In genomic region chr5:150146862-150147579, GRCh38 we compare ENCODE assay signal across 14 cellular contexts. TPM values are rescaled to one million over a fixed set of nuclear protein-coding genes. Genes with fewer than 3 reads are reported as not detected.
DNase-seq lines count a peak whose midpoint lies in the region; ATAC-seq and TF ChIP-seq lines count a peak whose summit lies in the region.
"Had no signal": no experiment of that assay in that cellular context is flagged by ENCODE, and none has a peak within 500 bp of the region (broad histone marks: within the 10 kb centered on the region; RNA-seq: fewer than 3 reads in every experiment).

No MANE protein-coding gene starts in this region.

- H3K4me1 Mint-ChIP-seq in osteocyte (ENCODE audit: unreplicated experiment): peaks cover 92% of the 10 kb centered on the region

- ATAC-seq in SK-N-SH treated with all-trans-retinoic acid at 6 μM for 48 hours (no peak), gastroesophageal sphincter (no peak)
- ATAC-seq: activated T-cell treated with anti-CD3 and anti-CD28 coated beads, Interleukin-2, amount 50 U/mL, for 72 hours; effector memory CD8-positive, alpha-beta T cell had no signal

- H3K9ac ChIP-seq in SK-N-SH: no peak overlapping the region

- no peak overlapping the region for H3K4me3 ChIP-seq in SK-N-SH (ENCODE audit: low read depth in 2 of 2, low read length in 1 of 2)
- peak overlapping the region in 1 of 2 donors; percentile 25 for H3K4me3 ChIP-seq in gastroesophageal sphincter
- H3K4me3 ChIP-seq in transverse colon: no peak overlapping the region

- no peaks in the 10 kb centered on the region for H3K27me3 Mint-ChIP-seq in osteocyte (ENCODE audit: unreplicated experiment)

- H4K20me1 ChIP-seq in SK-N-SH (ENCODE audit: insufficient read depth): peaks cover 16% of the 10 kb centered on the region

- no peak overlapping the region; the same call in 1 of the 2 replicates for H3K4me2 ChIP-seq in SK-N-SH

- CTCF ChIA-PET in SK-N-SH (lab: Yijun Ruan, JAX): interaction anchor here (0.8 to 1.2 kb wide), 2 partner anchors 9 to 11 kb away, joined by 3 read pairs; no protein-coding TSS in a partner anchor

- peaks cover 0 to 7% of the 10 kb centered on the region in 2 experiments for H3K36me3 ChIP-seq in SK-N-SH (replicated peaks in 1 of 2; ENCODE audit: control insufficient read depth in 1 of 2, insufficient read depth in 2 of 2, low read length in 1 of 2)
- H3K36me3 ChIP-seq in gastroesophageal sphincter: peaks cover 0 to 11% of the 10 kb centered on the region in 2 donors
- no peaks in the 10 kb centered on the region for H3K36me3 ChIP-seq in transverse colon

- POLR2A ChIA-PET in SK-N-SH (lab: Yijun Ruan, JAX): no interaction called here

- intact Hi-C loops in transverse colon (cut with DNase I; ENCODE audit: low total_unique reads): no loop called here

- peak overlapping the region; percentile 51 for H3K4me3 Mint-ChIP-seq in osteocyte (ENCODE audit: unreplicated experiment)
- H3K4me3 Mint-ChIP-seq: activated T-cell treated with anti-CD3 and anti-CD28 coated beads, Interleukin-2, amount 50 U/mL, for 72 hours; effector memory CD8-positive, alpha-beta T cell had no signal

- TF ChIP-seq EP300 in SK-N-SH (IDR thresholded peaks at IDR 0.05; ENCODE audit: borderline replicate concordance in 1 of 2, low read depth in 1 of 2, low read length in 1 of 2) (no peak), gastroesophageal sphincter (IDR thresholded peaks at IDR 0.05) (no peak), transverse colon (IDR thresholded peaks at IDR 0.05; ENCODE audit: low read depth) (no peak)

- H3F3A ChIP-seq in SK-N-SH (replicated peaks; ENCODE audit: insufficient read depth): peaks cover 33% of the 10 kb centered on the region

- peak overlapping the region in 1 of 2 experiments; percentile 64; a peak in 2 of 4 replicates for H3K27ac ChIP-seq in SK-N-SH (ENCODE audit: low read depth in 2 of 2, low read length in 1 of 2)
- H3K27ac ChIP-seq in gastroesophageal sphincter: peak overlapping the region in 3 of 4 donors; percentile 65 to 90 (median 83)
- peak overlapping the region; percentile 29 to 89 (median 84) for H3K27ac ChIP-seq in transverse colon

- TF ChIP-seq POLR2A in gastroesophageal sphincter (IDR thresholded peaks at IDR 0.05) (no peak), transverse colon (IDR thresholded peaks at IDR 0.05) (no peak)

- H2AFZ ChIP-seq in SK-N-SH (ENCODE audit: low read depth): no peak overlapping the region

- peaks cover 35% of the 10 kb centered on the region for H3K36me3 Mint-ChIP-seq in osteocyte (ENCODE audit: unreplicated experiment)

- no peaks in the 10 kb centered on the region for H3K9me3 Mint-ChIP-seq in osteocyte (ENCODE audit: unreplicated experiment)
- H3K9me3 Mint-ChIP-seq: activated T-cell treated with anti-CD3 and anti-CD28 coated beads, Interleukin-2, amount 50 U/mL, for 72 hours; effector memory CD8-positive, alpha-beta T cell had no signal

- no peak; the same call in 1 of the 2 replicates for TF ChIP-seq RAD21 in SK-N-SH (IDR thresholded peaks at IDR 0.05; ENCODE audit: low read length)

- H3K79me2 ChIP-seq in SK-N-SH (ENCODE audit: insufficient read depth): peaks cover 74% of the 10 kb centered on the region

- no peak for TF ChIP-seq CTCF in SK-N-SH (IDR thresholded peaks at IDR 0.05)
- TF ChIP-seq CTCF in gastroesophageal sphincter (IDR thresholded peaks at IDR 0.05): no peak
- TF ChIP-seq CTCF in osteocyte (IDR thresholded peaks at IDR 0.05): no peak
- no peak for TF ChIP-seq CTCF in transverse colon (IDR thresholded peaks at IDR 0.05)

- in situ Hi-C loops in transverse colon (cut with MboI; ENCODE audit: low pct_ligation_motif_present in 1 of 4, low pct_unique_long_range_greater_than_20kb in 1 of 4, low sequenced_read_pairs in 3 of 4): loop anchor here in 2 of 4 donors (25.0 kb wide), 1 partner anchor 290 kb away; the partner anchor contains the start of gene RPS14 (in 2 of the 2)

- peak overlapping the region; percentile 88 for H3K27ac Mint-ChIP-seq in osteocyte (ENCODE audit: unreplicated experiment)
- H3K27ac Mint-ChIP-seq: activated T-cell treated with anti-CD3 and anti-CD28 coated beads, Interleukin-2, amount 50 U/mL, for 72 hours; effector memory CD8-positive, alpha-beta T cell had no signal

- H3K9me3 ChIP-seq in SK-N-SH: no peaks in the 10 kb centered on the region
- no peaks in the 10 kb centered on the region for H3K9me3 ChIP-seq in gastroesophageal sphincter
- H3K9me3 ChIP-seq in transverse colon: no peaks in the 10 kb centered on the region

- DNase-seq in SK-N-SH: peak; percentile 70
- DNase-seq in osteocyte (ENCODE audit: extremely low spot score, unreplicated experiment): no peak
- no peak for DNase-seq in transverse colon
- DNase-seq in activated CD4-positive, alpha-beta T cell treated with anti-CD3 and anti-CD28 coated beads for 4 hours: no peak
- DNase-seq in activated T-cell treated with anti-CD3 and anti-CD28 coated beads for 4 hours: no peak
- DNase-seq in Kasumi-1 (lab: John Stamatoyannopoulos, UW): no peak
- DNase-seq: activated T-cell treated with anti-CD3 and anti-CD28 coated beads, Interleukin-2, amount 50 U/mL, for 72 hours; effector memory CD8-positive, alpha-beta T cell; KG1; NCI-H1930 had no signal

- 69% methylated on average over 7 of the region's 14 CpGs for WGBS in SK-N-SH (ENCODE audit: low lambda C conversion rate)
- 69% methylated on average over 3 of the region's 14 CpGs; no CpG with 5 or more reads in 1 of the 2 donors for WGBS in gastroesophageal sphincter (ENCODE audit: low coverage in 1 of 2), 2 donors
- 83 to 87% methylated on average over 2 to 14 of the region's 14 CpGs for WGBS in transverse colon (ENCODE audit: low coverage in 1 of 2), 2 donors

- H3K4me1 ChIP-seq in SK-N-SH (ENCODE audit: control insufficient read depth in 1 of 2, insufficient read depth in 2 of 2, low read depth in 1 of 2, low read length in 1 of 2) (peaks cover 34 to 79% of the 10 kb centered on the region in 2 experiments), gastroesophageal sphincter (peaks cover 7 to 100% (median 50%) of the 10 kb centered on the region in 3 donors), transverse colon (peaks cover 5 to 32% (median 23%) of the 10 kb centered on the region in 4 donors)

- H3K27me3 ChIP-seq in SK-N-SH (ENCODE audit: insufficient read depth): no peaks in the 10 kb centered on the region
- no peaks in the 10 kb centered on the region for H3K27me3 ChIP-seq in gastroesophageal sphincter
- H3K27me3 ChIP-seq in transverse colon: no peaks in the 10 kb centered on the region

- no peaks in the 10 kb centered on the region for H3K9me2 ChIP-seq in SK-N-SH

TF ChIP-seq in SK-N-SH, 30 proteins besides CTCF, POLR2A, EP300 and RAD21:
- peak; percentile 35 for TF ChIP-seq CHD2 (IDR thresholded peaks at IDR 0.05; ENCODE audit: low read length, partially characterized antibody)
- TF ChIP-seq NRF1 (IDR thresholded peaks at IDR 0.05; ENCODE audit: low read depth, low read length): no peak

TF ChIP-seq in SK-N-SH treated with all-trans-retinoic acid at 6 μM for 48 hours, 23 proteins besides CTCF, POLR2A, EP300 and RAD21:
- TF ChIP-seq GLIS3 (CRISPR knock-in tag; IDR thresholded peaks at IDR 0.05) (no peak), POU6F1 (CRISPR knock-in tag; IDR thresholded peaks at IDR 0.05; ENCODE audit: borderline replicate concordance, low read depth) (no peak)

RNA-seq across cellular contexts. Expression of gene PDGFRB, which starts 8.6 kb away (rescaled TPM):
- polyA plus RNA-seq in SK-N-SH (2012; rRNA removed): 25.9 and 32.1 TPM in 2 replicates
- 13.2 and 19.7 TPM in 2 replicates for polyA plus RNA-seq in SK-N-SH (2012; cell fraction: cytosol; rRNA removed)
- polyA plus RNA-seq in SK-N-SH (2012; cell fraction: nucleus; rRNA removed): 57.0 and 58.5 TPM in 2 replicates
- total RNA-seq in gastroesophageal sphincter (100 to 1,000 TPM in 3 of 4 donors, 10 to 100 TPM in 1; 87.5 to 161 (median 113) TPM), osteocyte (1,093 and 1,131 TPM in 2 replicates), transverse colon (10 to 100 TPM; 20.2 to 56.3 (median 28.3) TPM)

RNA-seq across cellular contexts. Expression of gene CDX1, which starts 19.6 kb away (rescaled TPM):
- 0.23 and 0.26 TPM in 2 replicates for polyA plus RNA-seq in SK-N-SH (2012; rRNA removed)
- polyA plus RNA-seq in SK-N-SH (2012; cell fraction: cytosol; rRNA removed): 0.19 and 0.26 TPM in 2 replicates
- 0.25 and 0.39 TPM in 2 replicates for polyA plus RNA-seq in SK-N-SH (2012; cell fraction: nucleus; rRNA removed)
- total RNA-seq in gastroesophageal sphincter (not detected), osteocyte (0.71 and 1.0 TPM in 2 replicates), transverse colon (100 to 1,000 TPM; 249 to 540 (median 360) TPM)
- total RNA-seq: activated T-cell treated with anti-CD3 and anti-CD28 coated beads, Interleukin-2, amount 50 U/mL, for 72 hours; astrocyte; mononuclear cell had no signal

RNA-seq across cellular contexts. Expression of gene SLC6A7, which starts 42.8 kb away (rescaled TPM):
- not detected in 2 replicates for polyA plus RNA-seq in SK-N-SH (2012; rRNA removed)
- polyA plus RNA-seq in SK-N-SH (2012; cell fraction: cytosol; rRNA removed): not detected in 2 replicates
- 0.04 and 0.08 TPM in 2 replicates for polyA plus RNA-seq in SK-N-SH (2012; cell fraction: nucleus; rRNA removed)
- total RNA-seq in gastroesophageal sphincter (not detected), osteocyte (not detected in 2 replicates), transverse colon (10 to 100 TPM; 19.5 to 67.7 (median 21.3) TPM)
- total RNA-seq: activated T-cell treated with anti-CD3 and anti-CD28 coated beads, Interleukin-2, amount 50 U/mL, for 72 hours; astrocyte had no signal

Comparison
In these comparisons a context has a peak if more than half of its experiments do, and no peak if none do; other contexts are left out.
1. RNA of gene CDX1, which starts 19.6 kb away (total RNA-seq): 249 to 540 TPM in transverse colon; 0.71 to 1.0 TPM in osteocyte and not detected in gastroesophageal sphincter; every median in the first group is over 100 times any median in the second.
2. RNA of gene SLC6A7, which starts 42.8 kb away (total RNA-seq): 19.5 to 67.7 TPM in transverse colon; not detected in osteocyte and not detected in gastroesophageal sphincter; every median in the first group is over 10 times any median in the second.